Comparison of ENCODE assay signal across 31 cellular contexts in genomic region chr6:92026878-92027277, GRCh38.
"Had no signal": no experiment of that assay in that cellular context is flagged by ENCODE, and none has a peak within 500 bp of the region (broad histone marks: within the 10 kb centered on the region; RNA-seq: fewer than 3 reads in every experiment).

No MANE protein-coding gene starts in this region.

- DNase-seq: activated B cell treated with CpG ODN at 0.5 μM for 24 hours; activated CD4-positive, alpha-beta memory T cell treated with anti-CD3 and anti-CD28 coated beads for 36 hours; activated CD4-positive, alpha-beta T cell treated with anti-CD3 and anti-CD28 coated beads for 4 hours; activated CD4-positive, alpha-beta T cell treated with anti-CD3 and anti-CD28 coated beads, Interleukin-2, amount 10 ng/mL, durations not matched to agents 24 days and 14 days; activated CD4-positive, alpha-beta T cell treated with anti-CD3 and anti-CD28 coated beads, Interleukin-2, amount 50 U/mL, for 1 hour; activated CD4-positive, alpha-beta T cell treated with anti-CD3 and anti-CD28 coated beads, Interleukin-2, amount 50 U/mL, for 4 hours; activated CD4-positive, CD25-positive, alpha-beta regulatory T cell treated with anti-CD3 and anti-CD28 coated beads, Interleukin-2, amount 50 U/mL, for 72 hours; activated CD8-positive, alpha-beta memory T cell treated with anti-CD3 and anti-CD28 coated beads, Interleukin-2, amount 50 U/mL, for 4 hours; activated CD8-positive, alpha-beta T cell treated with anti-CD3 and anti-CD28 coated beads for 36 hours; activated effector memory CD4-positive, alpha-beta T cell treated with anti-CD3 and anti-CD28 coated beads, Interleukin-2, amount 50 U/mL, for 16 hours; activated naive CD4-positive, alpha-beta T cell treated with anti-CD3 and anti-CD28 coated beads, Interleukin-2, amount 10 ng/mL, durations not matched to agents 7 days and 5 days; activated naive CD4-positive, alpha-beta T cell treated with Interleukin-2 at 50 U/mL for 16 hours; activated naive CD8-positive, alpha-beta T cell treated with anti-CD3 and anti-CD28 coated beads, Interleukin-2, amount 10 ng/mL, durations not matched to agents 7 days and 5 days; activated naive CD8-positive, alpha-beta T cell treated with anti-CD3 and anti-CD28 coated beads, Interleukin-2, amount 50 U/mL, for 24 hours; activated T-cell treated with anti-CD3 and anti-CD28 coated beads for 4 hours; activated T-cell treated with anti-CD3 and anti-CD28 coated beads, Interleukin-2, amount 50 U/mL, for 1 hour; activated T-cell treated with anti-CD3 and anti-CD28 coated beads, Interleukin-2, amount 50 U/mL, for 4 hours; activated T-cell treated with anti-CD3 and anti-CD28 coated beads, Interleukin-2, amount 50 U/mL, for 72 hours; amygdala; anterior cingulate cortex; caudate nucleus; cerebellar nuclear complex; T-helper 1 cell; T-helper 2 cell; T-helper 9 cell had no signal

- H3K27me3 ChIP-seq: ascending aorta, cardiac muscle cell had no signal

- H3K36me3 ChIP-seq: ascending aorta, cardiac muscle cell had no signal

- H3K9me3 ChIP-seq: ascending aorta had no signal

- H3K4me1 ChIP-seq: ascending aorta had no signal

- H3K4me3 ChIP-seq: ascending aorta, cardiac muscle cell had no signal

- FAIRE-seq: bronchial epithelial cell, TTC549 had no signal

- H3K27ac ChIP-seq: ascending aorta, cardiac muscle cell, VCaP had no signal

- ATAC-seq: activated CD8-positive, alpha-beta T cell treated with anti-CD3 and anti-CD28 coated beads for 36 hours; activated naive CD8-positive, alpha-beta T cell treated with anti-CD3 and anti-CD28 coated beads, Interleukin-2, amount 50 U/mL, for 24 hours; activated T-cell treated with anti-CD3 and anti-CD28 coated beads, Interleukin-2, amount 50 U/mL, for 4 hours; activated T-cell treated with anti-CD3 and anti-CD28 coated beads, Interleukin-2, amount 50 U/mL, for 72 hours; activated T-helper 17 cell treated with anti-CD3 and anti-CD28 coated beads, Interleukin-2, amount 50 U/mL, for 72 hours had no signal
